ENCODE assay signal across 8 cellular contexts in the genomic region with DNA sequence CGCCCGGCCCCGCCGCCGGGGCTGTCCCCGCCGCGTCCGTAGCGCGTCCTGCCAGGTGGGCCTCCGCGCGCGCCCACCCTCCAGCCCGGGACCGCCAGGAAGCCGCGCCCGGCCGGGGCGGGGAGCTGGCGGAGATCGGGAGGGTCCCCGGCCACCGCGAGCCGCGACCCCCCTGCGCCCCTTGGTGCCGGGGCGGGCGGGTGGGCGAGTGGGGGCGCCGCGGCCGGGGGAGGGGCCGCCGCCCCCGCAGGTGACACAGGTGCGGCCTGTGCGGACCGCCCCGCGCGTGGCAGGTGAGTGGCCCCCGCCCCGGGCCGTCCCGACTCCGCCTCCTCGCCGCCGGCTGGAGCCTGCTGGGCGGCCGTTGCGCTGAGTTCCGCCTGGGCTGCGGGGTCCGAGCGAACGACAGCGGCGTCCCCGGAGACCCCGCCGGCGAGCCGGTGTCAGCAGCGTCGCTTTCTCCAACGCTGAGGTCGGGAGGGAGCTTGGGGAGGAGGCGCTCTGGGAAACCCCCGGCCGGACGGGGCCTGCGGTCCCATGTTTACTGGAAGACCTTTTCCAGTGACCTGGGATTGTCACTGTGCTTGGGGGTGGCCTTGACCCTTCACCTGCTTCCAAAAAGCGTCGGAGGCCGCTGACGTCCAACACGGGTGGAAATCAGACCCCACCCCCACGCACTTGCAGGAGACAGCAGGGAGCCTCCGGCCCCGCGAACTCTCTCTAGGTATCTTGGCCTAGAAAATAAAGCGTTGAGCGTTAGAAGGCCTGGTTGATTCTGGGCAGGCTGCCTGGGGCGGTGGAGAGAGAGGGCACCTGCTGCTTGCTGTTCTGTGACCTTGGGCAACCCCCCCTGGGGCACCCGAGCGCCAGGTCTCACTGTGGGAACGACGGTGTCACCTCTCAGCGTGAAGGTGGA. TPM values are rescaled to one million over a fixed set of nuclear protein-coding genes. Genes with fewer than 3 reads are reported as not detected.
DNase-seq lines count a peak whose midpoint lies in the region; ATAC-seq and TF ChIP-seq lines count a peak whose summit lies in the region.

No MANE protein-coding gene starts in this region.

- H3K27me3 ChIP-seq in SJCRH30 (no peaks in the 10 kb centered on the region), iPS-20b (ENCODE audit: insufficient read depth, low read length) (peaks cover 23% of the 10 kb centered on the region), spleen (replicated peaks in 1 of 7) (no peaks in the 10 kb centered on the region)

- H3K9me3 ChIP-seq in SJCRH30 (replicated peaks) (no peaks in the 10 kb centered on the region), iPS-20b (ENCODE audit: insufficient read depth, low read depth, low read length) (no peaks in the 10 kb centered on the region), spleen (no peaks in the 10 kb centered on the region)

- intact Hi-C loops in spleen (cut with DNase I; ENCODE audit: low total_unique reads): no loop called here

- TF ChIP-seq POLR2A in spleen (IDR thresholded peaks at IDR 0.05): no peak

- DNase-seq in NCI-H146 (lab: John Stamatoyannopoulos, UW) (peak; percentile 41), NCI-H146 treated with DMSO at 0.1 percent for 48 hours (lab: John Stamatoyannopoulos, UW; ENCODE audit: unreplicated experiment) (no peak), SJCRH30 (no peak), astrocyte of the spinal cord (ENCODE audit: low read depth, low spot score) (no peak), spleen (peak; percentile 93), inferior parietal cortex (ENCODE audit: extremely low spot score) (no peak)

- peak overlapping the region; percentile 64 for H3K4me3 ChIP-seq in SJCRH30
- H3K4me3 ChIP-seq in astrocyte of the spinal cord (ENCODE audit: low read depth, low read length): peak overlapping the region; percentile 61
- H3K4me3 ChIP-seq in iPS-20b (ENCODE audit: low read length): peak overlapping the region; percentile 68
- peak overlapping the region; percentile 64 to 85 (median 72) for H3K4me3 ChIP-seq in spleen

- H3K9ac ChIP-seq in iPS-20b (ENCODE audit: low read depth, low read length): peak overlapping the region; percentile 16; the same call in 1 of the 2 replicates

- peak; percentile 56 for ATAC-seq in HG02870 (IDR thresholded peaks at IDR 0.05; ENCODE audit: unreplicated experiment)

- WGBS in spleen, 5 donors: 4 to 13% (median 7%) methylated on average over 16 to 96 of the region's 96 CpGs

- TF ChIP-seq CTCF in astrocyte of the spinal cord (IDR thresholded peaks at IDR 0.05; ENCODE audit: low read depth, low read length) (no peak), spleen (IDR thresholded peaks at IDR 0.05 in 8 of 11, conservative IDR thresholded peaks at IDR 0.05 in 3 of 11) (no peak)

- H3K36me3 ChIP-seq in SJCRH30: no peaks in the 10 kb centered on the region
- peaks cover 19% of the 10 kb centered on the region for H3K36me3 ChIP-seq in iPS-20b (ENCODE audit: insufficient read depth, low read depth, low read length)
- H3K36me3 ChIP-seq in spleen: peaks cover 0 to 35% (median 31%) of the 10 kb centered on the region in 6 donors

- H3K27ac ChIP-seq in SJCRH30 (no peak overlapping the region), iPS-20b (ENCODE audit: low read length) (no peak overlapping the region), spleen (peak overlapping the region; percentile 66 to 96 (median 87))

- in situ Hi-C loops in astrocyte of the spinal cord (cut with HindIII; ENCODE audit: low sequenced_read_pairs): no loop called here

- H3K4me1 ChIP-seq in SJCRH30: peaks cover under 1% of the 10 kb centered on the region
- H3K4me1 ChIP-seq in iPS-20b (ENCODE audit: insufficient read depth, low read length): no peaks in the 10 kb centered on the region
- H3K4me1 ChIP-seq in spleen: peaks cover 12 to 81% (median 37%) of the 10 kb centered on the region in 6 donors

RNA-seq across cellular contexts. Expression of gene KLHL36, which starts 0.5 kb away (rescaled TPM):
- 9.5 and 10.1 TPM in 2 replicates for total RNA-seq in SJCRH30 (2014; rRNA removed; shearing (Covaris generic))
- total RNA-seq in spleen: 10 to 100 TPM; 63.8 to 93.6 (median 73.6) TPM
- polyA plus RNA-seq in spleen: 10 to 100 TPM; 17.8 to 32.7 (median 24.8) TPM

RNA-seq across cellular contexts. Expression of gene COTL1, which starts 31.0 kb away (rescaled TPM):
- 24.8 and 25.8 TPM in 2 replicates for total RNA-seq in SJCRH30 (2014; rRNA removed; shearing (Covaris generic))
- total RNA-seq in spleen: 100 to 1,000 TPM; 284 to 655 (median 457) TPM
- polyA plus RNA-seq in spleen: 100 to 1,000 TPM; 298 to 449 (median 303) TPM

RNA-seq across cellular contexts. Expression of gene USP10, which starts 50.9 kb away (rescaled TPM):
- 66.2 and 68.3 TPM in 2 replicates for total RNA-seq in SJCRH30 (2014; rRNA removed; shearing (Covaris generic))
- 100 to 1,000 TPM in 1 of 7 donors, 10 to 100 TPM in 6; 76.7 to 105 (median 87.7) TPM for total RNA-seq in spleen
- 10 to 100 TPM; 28.1 to 36.5 (median 36.3) TPM for polyA plus RNA-seq in spleen

Comparison
In these comparisons a context has a peak if more than half of its experiments do, and no peak if none do; other contexts are left out.
1. DNase-seq: peak in NCI-H146 (single experiment) and spleen (single experiment); none in NCI-H146 treated with DMSO at 0.1 percent for 48 hours (single experiment), SJCRH30 (0 of 2), astrocyte of the spinal cord (single experiment) and inferior parietal cortex (single experiment).
2. H3K27ac ChIP-seq: peak in spleen (8 of 8); none in SJCRH30 (single experiment) and iPS-20b (single experiment).
3. RNA of gene COTL1, which starts 31.0 kb away (total RNA-seq): 284 to 655 TPM in spleen; 24.8 to 25.8 TPM in SJCRH30; every median in the first group is over 10 times any median in the second.
4. Peak in every context shown above with its lines, with median percentiles within 50 percentile points of each other: H3K4me3 ChIP-seq.